In the genomic region with DNA sequence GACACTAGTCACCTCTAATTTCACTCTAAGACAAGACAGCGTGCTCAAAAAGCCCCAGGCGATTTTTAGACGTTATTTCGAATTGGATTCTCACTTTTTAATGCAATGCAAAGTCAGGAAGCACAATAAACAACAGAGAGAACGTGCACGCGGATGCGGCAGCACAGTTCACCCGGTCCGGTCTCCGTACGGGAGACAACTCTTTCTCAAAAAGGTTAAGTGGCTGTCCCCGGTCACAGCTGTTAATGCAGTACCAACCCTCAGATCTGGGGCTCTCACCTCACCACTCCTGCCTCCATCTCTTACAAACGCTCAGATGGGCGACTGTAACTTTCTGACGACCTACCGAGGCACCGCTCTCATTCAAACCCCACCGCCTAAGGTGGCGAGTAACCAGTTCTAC, we compare ENCODE assay signal across 8 cellular contexts. TPM values are rescaled to one million over a fixed set of nuclear protein-coding genes. Genes with fewer than 3 reads are reported as not detected.
DNase-seq lines count a peak whose midpoint lies in the region; ATAC-seq and TF ChIP-seq lines count a peak whose summit lies in the region.

No MANE protein-coding gene starts in this region.

- H3K27ac ChIP-seq in esophagus squamous epithelium, result peak overlapping the region; percentile 94 to 100 (median 98)
- H3K27ac ChIP-seq in parathyroid adenoma, result peak overlapping the region; percentile 81

- H3K36me3 Mint-ChIP-seq in CD14-positive monocyte, result peaks cover 4% of the 10 kb centered on the region in 2 donors

- intact Hi-C loops in CD14-positive monocyte (cut with micrococcal nuclease) (loop anchor here in 1 of 2 donors (5.0 kb wide), 1 partner anchor 54 kb away; the partner anchor contains the start of gene SH2D5), esophagus squamous epithelium (cut with DNase I) (no loop called here)

- H3K4me1 ChIP-seq in esophagus squamous epithelium (peaks cover 3 to 56% (median 27%) of the 10 kb centered on the region in 3 donors), parathyroid adenoma (no peaks in the 10 kb centered on the region)

- no peak for TF ChIP-seq POLR2A in esophagus squamous epithelium (IDR thresholded peaks at IDR 0.05)

- TF ChIP-seq CTCF in CD14-positive monocyte (IDR thresholded peaks at IDR 0.05), result no peak
- TF ChIP-seq CTCF in esophagus squamous epithelium (IDR thresholded peaks at IDR 0.05), result no peak
- TF ChIP-seq CTCF in parathyroid adenoma (IDR thresholded peaks at IDR 0.05), result no peak

- peak overlapping the region; percentile 92 for H3K4me2 ChIP-seq in parathyroid adenoma (ENCODE audit: low read length)

- peaks cover 0 to 3% (median 0%) of the 10 kb centered on the region in 3 donors for H3K27me3 Mint-ChIP-seq in CD14-positive monocyte (ENCODE audit: low read depth in 3 of 3)

- H3K4me3 ChIP-seq in esophagus squamous epithelium (peak overlapping the region; percentile 75 to 99 (median 94)), parathyroid adenoma (ENCODE audit: low read depth, low read length) (peak overlapping the region; percentile 96)

- H3K4me3 Mint-ChIP-seq in CD14-positive monocyte, result peak overlapping the region; percentile 97 to 99

- H3K9ac ChIP-seq in parathyroid adenoma, result no peak overlapping the region

- peak; percentile 14 for ATAC-seq in GM21528 (IDR thresholded peaks at IDR 0.05; ENCODE audit: low FRiP score, unreplicated experiment)

- no peaks in the 10 kb centered on the region for H3K9me3 ChIP-seq in esophagus squamous epithelium
- no peaks in the 10 kb centered on the region for H3K9me3 ChIP-seq in parathyroid adenoma (ENCODE audit: control insufficient read depth, low read length)

- no peaks in the 10 kb centered on the region for H3K9me3 Mint-ChIP-seq in CD14-positive monocyte

- WGBS in esophagus squamous epithelium, 2 donors, result 1 to 2% methylated on average over 11 to 15 of the region's 20 CpGs

- H3K27ac Mint-ChIP-seq in CD14-positive monocyte, result peak overlapping the region; percentile 92 to 99 (median 95)

- H2AFZ ChIP-seq in parathyroid adenoma, result peak overlapping the region; percentile 75

- H3K27me3 ChIP-seq in esophagus squamous epithelium, result no peaks in the 10 kb centered on the region
- H3K27me3 ChIP-seq in parathyroid adenoma (ENCODE audit: control insufficient read depth, insufficient read depth, low read length), result no peaks in the 10 kb centered on the region

- H3K36me3 ChIP-seq in esophagus squamous epithelium (no peaks in the 10 kb centered on the region), parathyroid adenoma (ENCODE audit: control insufficient read depth, insufficient read depth, low read length) (no peaks in the 10 kb centered on the region)

- H3K4me1 Mint-ChIP-seq in CD14-positive monocyte, result peaks cover 34% of the 10 kb centered on the region

- DNase-seq in CD14-positive monocyte (ENCODE audit: low spot score) (no peak), SK-N-DZ (ENCODE audit: low spot score) (peak; percentile 3), esophagus squamous epithelium (lab: John Stamatoyannopoulos, UW) (no peak), germinal center (ENCODE audit: low spot score) (no peak), DMS 273 (lab: John Stamatoyannopoulos, UW; ENCODE audit: unreplicated experiment) (no peak)
- no peak for DNase-seq in stimulated activated CD4-positive, alpha-beta T cell treated with anti-CD3 and anti-CD28 coated beads, Interleukin-4, amount 100 ng/mL, for 4 hours

- peaks cover 30% of the 10 kb centered on the region for H3K79me2 ChIP-seq in parathyroid adenoma

RNA-seq across cellular contexts. Expression of gene HP1BP3, which starts 1.2 kb away (rescaled TPM):
- polyA plus RNA-seq in CD14-positive monocyte, result 100 to 1,000 TPM; 121 to 137 TPM
- polyA plus RNA-seq in SK-N-DZ (2014; cell fraction: cytosol; rRNA removed), result 233 and 238 TPM in 2 replicates
- 219 and 294 TPM in 2 replicates for polyA plus RNA-seq in SK-N-DZ (2014; cell fraction: nucleus; rRNA removed)
- total RNA-seq in esophagus squamous epithelium, result 100 to 1,000 TPM in 3 of 4 donors, 10 to 100 TPM in 1; 81.4 to 225 (median 140) TPM

RNA-seq across cellular contexts. Expression of gene SH2D5, which starts 53.4 kb away (rescaled TPM):
- polyA plus RNA-seq in CD14-positive monocyte, result not detected
- 13.2 and 13.9 TPM in 2 replicates for polyA plus RNA-seq in SK-N-DZ (2014; cell fraction: cytosol; rRNA removed)
- 54.1 and 58.3 TPM in 2 replicates for polyA plus RNA-seq in SK-N-DZ (2014; cell fraction: nucleus; rRNA removed)
- 1 to 10 TPM in 1 of 4 donors, under 1 TPM in 2, not detected in 1; 0.57 to 1.1 (median 0.79) TPM for total RNA-seq in esophagus squamous epithelium
